ENCODE assay signal across 1 cellular context in genomic region chr22:39532215-39533071, GRCh38.
TF ChIP-seq lines count a peak whose summit lies in the region.

Gene RPS19BP1 (minus strand): TSS chr22:39532748. CDS start chr22:39532738, 10 bp downstream.

TF ChIP-seq in K562, 482 proteins besides CTCF, POLR2A, EP300 and RAD21 (continued from another document and continues in another):
- TF ChIP-seq, protein P1, sequence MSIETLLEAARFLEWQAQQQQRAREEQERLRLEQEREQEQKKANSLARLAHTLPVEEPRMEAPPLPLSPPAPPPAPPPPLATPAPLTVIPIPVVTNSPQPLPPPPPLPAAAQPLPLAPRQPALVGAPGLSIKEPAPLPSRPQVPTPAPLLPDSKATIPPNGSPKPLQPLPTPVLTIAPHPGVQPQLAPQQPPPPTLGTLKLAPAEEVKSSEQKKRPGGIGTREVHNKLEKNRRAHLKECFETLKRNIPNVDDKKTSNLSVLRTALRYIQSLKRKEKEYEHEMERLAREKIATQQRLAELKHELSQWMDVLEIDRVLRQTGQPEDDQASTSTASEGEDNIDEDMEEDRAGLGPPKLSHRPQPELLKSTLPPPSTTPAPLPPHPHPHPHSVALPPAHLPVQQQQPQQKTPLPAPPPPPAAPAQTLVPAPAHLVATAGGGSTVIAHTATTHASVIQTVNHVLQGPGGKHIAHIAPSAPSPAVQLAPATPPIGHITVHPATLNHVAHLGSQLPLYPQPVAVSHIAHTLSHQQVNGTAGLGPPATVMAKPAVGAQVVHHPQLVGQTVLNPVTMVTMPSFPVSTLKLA (conservative IDR thresholded peaks at IDR 0.05) = peak; percentile 69 to 83
- TF ChIP-seq TRIM24 (IDR thresholded peaks at IDR 0.05) = peak in 1 of 2 experiments; percentile 82; a peak in 2 of 4 replicates
- TF ChIP-seq NCOA4 (IDR thresholded peaks at IDR 0.05; ENCODE audit: partially characterized antibody) = no peak
- no peak for TF ChIP-seq ZFPM2 (CRISPR knock-in tag; IDR thresholded peaks at IDR 0.05)
- peak; percentile 63 for TF ChIP-seq CHD1 (IDR thresholded peaks at IDR 0.05; ENCODE audit: low read length)
- no peak for TF ChIP-seq C11orf30 (IDR thresholded peaks at IDR 0.05; ENCODE audit: low read depth)
- no peak for TF ChIP-seq ZNF609 (CRISPR knock-in tag; IDR thresholded peaks at IDR 0.05; ENCODE audit: borderline replicate concordance)
- no peak for TF ChIP-seq SMAD1 (IDR thresholded peaks at IDR 0.05; ENCODE audit: low read depth, low read length, partially characterized antibody)
- TF ChIP-seq, protein P2, sequence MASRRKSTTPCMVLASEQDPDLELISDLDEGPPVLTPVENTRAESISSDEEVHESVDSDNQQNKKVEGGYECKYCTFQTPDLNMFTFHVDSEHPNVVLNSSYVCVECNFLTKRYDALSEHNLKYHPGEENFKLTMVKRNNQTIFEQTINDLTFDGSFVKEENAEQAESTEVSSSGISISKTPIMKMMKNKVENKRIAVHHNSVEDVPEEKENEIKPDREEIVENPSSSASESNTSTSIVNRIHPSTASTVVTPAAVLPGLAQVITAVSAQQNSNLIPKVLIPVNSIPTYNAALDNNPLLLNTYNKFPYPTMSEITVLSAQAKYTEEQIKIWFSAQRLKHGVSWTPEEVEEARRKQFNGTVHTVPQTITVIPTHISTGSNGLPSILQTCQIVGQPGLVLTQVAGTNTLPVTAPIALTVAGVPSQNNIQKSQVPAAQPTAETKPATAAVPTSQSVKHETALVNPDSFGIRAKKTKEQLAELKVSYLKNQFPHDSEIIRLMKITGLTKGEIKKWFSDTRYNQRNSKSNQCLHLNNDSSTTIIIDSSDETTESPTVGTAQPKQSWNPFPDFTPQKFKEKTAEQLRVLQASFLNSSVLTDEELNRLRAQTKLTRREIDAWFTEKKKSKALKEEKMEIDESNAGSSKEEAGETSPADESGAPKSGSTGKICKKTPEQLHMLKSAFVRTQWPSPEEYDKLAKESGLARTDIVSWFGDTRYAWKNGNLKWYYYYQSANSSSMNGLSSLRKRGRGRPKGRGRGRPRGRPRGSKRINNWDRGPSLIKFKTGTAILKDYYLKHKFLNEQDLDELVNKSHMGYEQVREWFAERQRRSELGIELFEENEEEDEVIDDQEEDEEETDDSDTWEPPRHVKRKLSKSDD (conservative IDR thresholded peaks at IDR 0.05; ENCODE audit: low read length) = no peak
- no peak for TF ChIP-seq ZNF668 (CRISPR knock-in tag; IDR thresholded peaks at IDR 0.05)
- TF ChIP-seq OTX1 (CRISPR knock-in tag; IDR thresholded peaks at IDR 0.05) = 0 out of 2 replicates have a peak, but pooled peaks have one; percentile 13
- TF ChIP-seq ZFP30 (CRISPR knock-in tag; IDR thresholded peaks at IDR 0.05; ENCODE audit: borderline replicate concordance) = no peak
- TF ChIP-seq, protein P3, sequence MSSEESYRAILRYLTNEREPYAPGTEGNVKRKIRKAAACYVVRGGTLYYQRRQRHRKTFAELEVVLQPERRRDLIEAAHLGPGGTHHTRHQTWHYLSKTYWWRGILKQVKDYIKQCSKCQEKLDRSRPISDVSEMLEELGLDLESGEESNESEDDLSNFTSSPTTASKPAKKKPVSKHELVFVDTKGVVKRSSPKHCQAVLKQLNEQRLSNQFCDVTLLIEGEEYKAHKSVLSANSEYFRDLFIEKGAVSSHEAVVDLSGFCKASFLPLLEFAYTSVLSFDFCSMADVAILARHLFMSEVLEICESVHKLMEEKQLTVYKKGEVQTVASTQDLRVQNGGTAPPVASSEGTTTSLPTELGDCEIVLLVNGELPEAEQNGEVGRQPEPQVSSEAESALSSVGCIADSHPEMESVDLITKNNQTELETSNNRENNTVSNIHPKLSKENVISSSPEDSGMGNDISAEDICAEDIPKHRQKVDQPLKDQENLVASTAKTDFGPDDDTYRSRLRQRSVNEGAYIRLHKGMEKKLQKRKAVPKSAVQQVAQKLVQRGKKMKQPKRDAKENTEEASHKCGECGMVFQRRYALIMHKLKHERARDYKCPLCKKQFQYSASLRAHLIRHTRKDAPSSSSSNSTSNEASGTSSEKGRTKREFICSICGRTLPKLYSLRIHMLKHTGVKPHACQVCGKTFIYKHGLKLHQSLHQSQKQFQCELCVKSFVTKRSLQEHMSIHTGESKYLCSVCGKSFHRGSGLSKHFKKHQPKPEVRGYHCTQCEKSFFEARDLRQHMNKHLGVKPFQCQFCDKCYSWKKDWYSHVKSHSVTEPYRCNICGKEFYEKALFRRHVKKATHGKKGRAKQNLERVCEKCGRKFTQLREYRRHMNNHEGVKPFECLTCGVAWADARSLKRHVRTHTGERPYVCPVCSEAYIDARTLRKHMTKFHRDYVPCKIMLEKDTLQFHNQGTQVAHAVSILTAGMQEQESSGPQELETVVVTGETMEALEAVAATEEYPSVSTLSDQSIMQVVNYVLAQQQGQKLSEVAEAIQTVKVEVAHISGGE (CRISPR knock-in tag; IDR thresholded peaks at IDR 0.05) = peak; percentile 86 to 98 (median 87); a peak in 5 of 6 replicates
- TF ChIP-seq SLC30A9 (CRISPR knock-in tag; IDR thresholded peaks at IDR 0.05) = no peak
- no peak for TF ChIP-seq JUN (IDR thresholded peaks at IDR 0.05; ENCODE audit: borderline replicate concordance, low read depth, low read length)
- no peak for TF ChIP-seq JUN (CRISPR knock-in tag; IDR thresholded peaks at IDR 0.05; ENCODE audit: borderline replicate concordance)
- TF ChIP-seq CREB3L1 (IDR thresholded peaks at IDR 0.05; ENCODE audit: borderline replicate concordance, low read depth) = peak; percentile 42
- no peak for TF ChIP-seq ZZZ3 (IDR thresholded peaks at IDR 0.05)
- peak; percentile 83 for TF ChIP-seq L3MBTL2 (IDR thresholded peaks at IDR 0.05)
- peak; percentile 96 for TF ChIP-seq POLR2G (IDR thresholded peaks at IDR 0.05; ENCODE audit: low read depth, low read length)
- TF ChIP-seq, protein P4, sequence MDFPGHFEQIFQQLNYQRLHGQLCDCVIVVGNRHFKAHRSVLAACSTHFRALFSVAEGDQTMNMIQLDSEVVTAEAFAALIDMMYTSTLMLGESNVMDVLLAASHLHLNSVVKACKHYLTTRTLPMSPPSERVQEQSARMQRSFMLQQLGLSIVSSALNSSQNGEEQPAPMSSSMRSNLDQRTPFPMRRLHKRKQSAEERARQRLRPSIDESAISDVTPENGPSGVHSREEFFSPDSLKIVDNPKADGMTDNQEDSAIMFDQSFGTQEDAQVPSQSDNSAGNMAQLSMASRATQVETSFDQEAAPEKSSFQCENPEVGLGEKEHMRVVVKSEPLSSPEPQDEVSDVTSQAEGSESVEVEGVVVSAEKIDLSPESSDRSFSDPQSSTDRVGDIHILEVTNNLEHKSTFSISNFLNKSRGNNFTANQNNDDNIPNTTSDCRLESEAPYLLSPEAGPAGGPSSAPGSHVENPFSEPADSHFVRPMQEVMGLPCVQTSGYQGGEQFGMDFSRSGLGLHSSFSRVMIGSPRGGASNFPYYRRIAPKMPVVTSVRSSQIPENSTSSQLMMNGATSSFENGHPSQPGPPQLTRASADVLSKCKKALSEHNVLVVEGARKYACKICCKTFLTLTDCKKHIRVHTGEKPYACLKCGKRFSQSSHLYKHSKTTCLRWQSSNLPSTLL (IDR thresholded peaks at IDR 0.05) = no peak
- TF ChIP-seq NFRKB (IDR thresholded peaks at IDR 0.05; ENCODE audit: low read depth) = 0 out of 2 replicates have a peak, but pooled peaks have one; percentile 31
- TF ChIP-seq ARHGAP35 (IDR thresholded peaks at IDR 0.05; ENCODE audit: partially characterized antibody) = no peak
- no peak for TF ChIP-seq SRSF7 (optimal IDR thresholded peaks at IDR 0.05; ENCODE audit: low read depth, low read length)
- TF ChIP-seq PTTG1 (tag; IDR thresholded peaks at IDR 0.05; ENCODE audit: low read depth) = no peak
- 0 out of 2 replicates have a peak, but pooled peaks have one; percentile 37 for TF ChIP-seq TGIF2 (CRISPR knock-in tag; IDR thresholded peaks at IDR 0.05)
- TF ChIP-seq ZNF263 (CRISPR knock-in tag; IDR thresholded peaks at IDR 0.05; ENCODE audit: borderline replicate concordance) = no peak; the same call in 1 of the 2 replicates
- no peak for TF ChIP-seq RCOR1 (IDR thresholded peaks at IDR 0.05; ENCODE audit: borderline replicate concordance in 1 of 2, low read depth in 2 of 2, low read length in 2 of 2)
- TF ChIP-seq SOX6 (IDR thresholded peaks at IDR 0.05) = peak; percentile 20; the same call in 1 of the 2 replicates
- no peak for TF ChIP-seq CBFA2T2 (conservative IDR thresholded peaks at IDR 0.05)
- TF ChIP-seq NCOA1 (IDR thresholded peaks at IDR 0.05; ENCODE audit: low read depth) = peak; percentile 90
- no peak for TF ChIP-seq RBM17 (IDR thresholded peaks at IDR 0.05; ENCODE audit: borderline replicate concordance, low read depth, low read length)
- no peak for TF ChIP-seq XRCC5 (IDR thresholded peaks at IDR 0.05; ENCODE audit: low read depth, low read length)
- TF ChIP-seq NONO (IDR thresholded peaks at IDR 0.05; ENCODE audit: low read depth in 2 of 2, low read length in 1 of 2) = no peak
- peak; percentile 72; the same call in 1 of the 2 replicates for TF ChIP-seq EP400 (IDR thresholded peaks at IDR 0.05)
- TF ChIP-seq RBM34 (IDR thresholded peaks at IDR 0.05; ENCODE audit: borderline replicate concordance, insufficient read depth, low read length) = no peak
- TF ChIP-seq CCNT2 (IDR thresholded peaks at IDR 0.05; ENCODE audit: borderline replicate concordance, extremely low read depth, insufficient read length, low read depth, low read length) = no peak
- TF ChIP-seq BRCA1 (IDR thresholded peaks at IDR 0.05) = no peak
- TF ChIP-seq BRCA1 (CRISPR knock-in tag; IDR thresholded peaks at IDR 0.05) = no peak
- no peak for TF ChIP-seq NFATC3 (IDR thresholded peaks at IDR 0.05)
- TF ChIP-seq, protein P5, sequence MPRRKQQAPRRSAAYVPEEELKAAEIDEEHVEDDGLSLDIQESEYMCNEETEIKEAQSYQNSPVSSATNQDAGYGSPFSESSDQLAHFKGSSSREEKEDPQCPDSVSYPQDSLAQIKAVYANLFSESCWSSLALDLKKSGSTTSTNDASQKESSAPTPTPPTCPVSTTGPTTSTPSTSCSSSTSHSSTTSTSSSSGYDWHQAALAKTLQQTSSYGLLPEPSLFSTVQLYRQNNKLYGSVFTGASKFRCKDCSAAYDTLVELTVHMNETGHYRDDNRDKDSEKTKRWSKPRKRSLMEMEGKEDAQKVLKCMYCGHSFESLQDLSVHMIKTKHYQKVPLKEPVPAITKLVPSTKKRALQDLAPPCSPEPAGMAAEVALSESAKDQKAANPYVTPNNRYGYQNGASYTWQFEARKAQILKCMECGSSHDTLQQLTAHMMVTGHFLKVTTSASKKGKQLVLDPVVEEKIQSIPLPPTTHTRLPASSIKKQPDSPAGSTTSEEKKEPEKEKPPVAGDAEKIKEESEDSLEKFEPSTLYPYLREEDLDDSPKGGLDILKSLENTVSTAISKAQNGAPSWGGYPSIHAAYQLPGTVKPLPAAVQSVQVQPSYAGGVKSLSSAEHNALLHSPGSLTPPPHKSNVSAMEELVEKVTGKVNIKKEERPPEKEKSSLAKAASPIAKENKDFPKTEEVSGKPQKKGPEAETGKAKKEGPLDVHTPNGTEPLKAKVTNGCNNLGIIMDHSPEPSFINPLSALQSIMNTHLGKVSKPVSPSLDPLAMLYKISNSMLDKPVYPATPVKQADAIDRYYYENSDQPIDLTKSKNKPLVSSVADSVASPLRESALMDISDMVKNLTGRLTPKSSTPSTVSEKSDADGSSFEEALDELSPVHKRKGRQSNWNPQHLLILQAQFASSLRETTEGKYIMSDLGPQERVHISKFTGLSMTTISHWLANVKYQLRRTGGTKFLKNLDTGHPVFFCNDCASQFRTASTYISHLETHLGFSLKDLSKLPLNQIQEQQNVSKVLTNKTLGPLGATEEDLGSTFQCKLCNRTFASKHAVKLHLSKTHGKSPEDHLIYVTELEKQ (CRISPR knock-in tag; IDR thresholded peaks at IDR 0.05) = no peak
- TF ChIP-seq FUS (optimal IDR thresholded peaks at IDR 0.05; ENCODE audit: low read depth, low read length) = no peak
- TF ChIP-seq SMARCC2 (IDR thresholded peaks at IDR 0.05; ENCODE audit: low read depth) = no peak
- TF ChIP-seq GABPA (tag; conservative IDR thresholded peaks at IDR 0.05; ENCODE audit: low read depth) = peak; percentile 97
- TF ChIP-seq ETV6 (IDR thresholded peaks at IDR 0.05; ENCODE audit: borderline replicate concordance in 1 of 2, low read depth in 2 of 2, low read length in 1 of 2) = peak in 1 of 2 experiments; percentile 73; a peak in 2 of 4 replicates
- no peak for TF ChIP-seq ETV6 (CRISPR knock-in tag; IDR thresholded peaks at IDR 0.05; ENCODE audit: borderline replicate concordance)
- no peak for TF ChIP-seq ZNF780A (CRISPR knock-in tag; IDR thresholded peaks at IDR 0.05)
